In the genomic region with DNA sequence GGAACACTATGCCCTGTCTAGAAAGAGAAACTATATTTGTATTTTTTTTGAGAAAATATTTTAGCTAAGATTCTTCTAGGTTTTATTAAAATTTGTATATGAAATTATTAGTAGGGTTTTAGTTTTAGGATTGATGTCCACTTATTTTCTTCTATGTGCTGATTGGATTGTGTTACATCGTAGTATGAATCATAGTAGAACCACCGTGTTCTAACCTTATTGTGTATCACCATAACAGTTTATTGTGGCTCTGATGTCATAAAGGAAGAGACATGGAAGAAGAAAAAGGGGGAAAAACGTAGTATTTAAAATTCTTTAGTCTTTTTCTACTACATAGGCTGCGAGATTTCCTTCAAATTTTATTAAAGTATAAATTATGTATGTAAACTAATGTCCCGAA, we compare ENCODE assay signal across 13 cellular contexts. TPM values are rescaled to one million over a fixed set of nuclear protein-coding genes. Genes with fewer than 3 reads are reported as not detected.
DNase-seq lines count a peak whose midpoint lies in the region; ATAC-seq, FAIRE-seq and TF ChIP-seq lines count a peak whose summit lies in the region.
"Had no signal": no experiment of that assay in that cellular context is flagged by ENCODE, and none has a peak within 500 bp of the region (broad histone marks: within the 10 kb centered on the region; RNA-seq: fewer than 3 reads in every experiment).

No MANE protein-coding gene starts in this region.

- WGBS in HepG2 (ENCODE audit: low lambda C conversion rate): 54% methylated on average over 5 of the region's 5 CpGs
- WGBS in right lobe of liver (ENCODE audit: insufficient coverage, low coverage, low lambda C conversion rate, missing lambda C conversion rate): 85% methylated on average over 5 of the region's 5 CpGs

- no peaks in the 10 kb centered on the region; a peak in 1 of 5 replicates for H3K36me3 ChIP-seq in HepG2 (replicated peaks in 1 of 2; ENCODE audit: control insufficient read depth in 1 of 2, insufficient read depth in 2 of 2, low read length in 2 of 2)
- no peaks in the 10 kb centered on the region for H3K36me3 ChIP-seq in right lobe of liver
- H3K36me3 ChIP-seq in uterus: no peaks in the 10 kb centered on the region
- H3K36me3 ChIP-seq: ovary had no signal

- in situ Hi-C loops in HepG2 (cut with HindIII; ENCODE audit: extremely low pct_ligation_motif_present, low pct_unique_long_range_greater_than_20kb): no loop called here

- peak overlapping the region in 1 of 2 donors; percentile 45 for H3K27ac Mint-ChIP-seq in T-cell

- H2AFZ ChIP-seq in HepG2 (ENCODE audit: low read length): no peak overlapping the region

- H3K4me3 ChIP-seq in HepG2 (replicated peaks in 1 of 3; ENCODE audit: insufficient read depth in 1 of 3, low read depth in 2 of 3, low read length in 3 of 3) (peak overlapping the region; percentile 83 to 98 (median 98); a peak in 5 of 6 replicates), right lobe of liver (no peak overlapping the region), uterus (no peak overlapping the region)

- H3K9ac ChIP-seq in HepG2 (ENCODE audit: insufficient read depth, low read depth, low read length): peak overlapping the region; percentile 96

- TF ChIP-seq CTCF in HepG2 (CRISPR knock-in tag; IDR thresholded peaks at IDR 0.05): no peak
- TF ChIP-seq CTCF in right lobe of liver (IDR thresholded peaks at IDR 0.05): no peak
- no peak for TF ChIP-seq CTCF in uterus (IDR thresholded peaks at IDR 0.05)

- peaks cover 10% of the 10 kb centered on the region for H3K36me3 Mint-ChIP-seq in T-cell

- H3K4me1 Mint-ChIP-seq in T-cell: peaks cover 51 to 62% (median 62%) of the 10 kb centered on the region in 3 donors

- ATAC-seq in HepG2 (no peak), right lobe of liver (no peak), T-cell (replicated peaks in 1 of 4) (no peak), GM21367 (IDR thresholded peaks at IDR 0.05; ENCODE audit: unreplicated experiment) (no peak), SK-N-SH treated with all-trans-retinoic acid at 6 μM for 48 hours (no peak)
- ATAC-seq: Panc1 had no signal

- H3K4me1 ChIP-seq in HepG2 (ENCODE audit: insufficient read depth, low read length) (peaks cover 55% of the 10 kb centered on the region), right lobe of liver (peaks cover 0 to 23% (median 11%) of the 10 kb centered on the region in 4 donors), uterus (peaks cover 0 to 6% of the 10 kb centered on the region in 2 donors)

- intact Hi-C loops in HepG2 (cut with micrococcal nuclease; ENCODE audit: unreplicated experiment): no loop called here
- intact Hi-C loops in right lobe of liver (cut with DNase I): no loop called here
- intact Hi-C loops in uterus (cut with DNase I; ENCODE audit: low total_unique reads): no loop called here

- no peak for TF ChIP-seq POLR2A in HepG2 (IDR thresholded peaks at IDR 0.05; ENCODE audit: insufficient read depth in 1 of 2, low read depth in 2 of 2, low read length in 2 of 2)
- TF ChIP-seq POLR2A in right lobe of liver (IDR thresholded peaks at IDR 0.05): no peak
- no peak for TF ChIP-seq POLR2A in uterus (IDR thresholded peaks at IDR 0.05)

- H3K4me3 Mint-ChIP-seq in T-cell: peak overlapping the region in 2 of 3 donors; percentile 9 to 98

- TF ChIP-seq EP300 in HepG2 (IDR thresholded peaks at IDR 0.05; ENCODE audit: low read depth in 2 of 2, low read length in 2 of 2): no peak
- TF ChIP-seq EP300 in HepG2 (CRISPR knock-in tag; IDR thresholded peaks at IDR 0.05; ENCODE audit: borderline replicate concordance): no peak

- no peaks in the 10 kb centered on the region for H3K27me3 Mint-ChIP-seq in T-cell

- DNase-seq in HepG2 (ENCODE audit: low spot score): no peak
- no peak for DNase-seq in right lobe of liver
- DNase-seq in T-cell: no peak
- no peak for DNase-seq in uterus
- DNase-seq in midbrain (lab: John Stamatoyannopoulos, UW): no peak
- DNase-seq: activated CD4-positive, alpha-beta T cell treated with anti-CD3 and anti-CD28 coated beads for 1 hour; dorsolateral prefrontal cortex; NCI-H1105 treated with DMSO at 0.1 percent for 48 hours; ovary had no signal

- TF ChIP-seq RAD21 in HepG2 (CRISPR knock-in tag; IDR thresholded peaks at IDR 0.05): no peak

- FAIRE-seq in HepG2 (lab: Jason Lieb, UNC) (no peak), islet of Langerhans (lab: Jason Lieb, UNC) (peak; percentile 51)

- H3K27me3 ChIP-seq in HepG2 (ENCODE audit: control insufficient read depth in 1 of 2, insufficient read depth in 2 of 2, low read length in 2 of 2): no peaks in the 10 kb centered on the region; a peak in 2 of 5 replicates
- H3K27me3 ChIP-seq in right lobe of liver: no peaks in the 10 kb centered on the region
- no peaks in the 10 kb centered on the region for H3K27me3 ChIP-seq in uterus
- H3K27me3 ChIP-seq: dorsolateral prefrontal cortex, ovary had no signal

- no peaks in the 10 kb centered on the region for H3K9me3 ChIP-seq in HepG2 (ENCODE audit: low read length)
- no peaks in the 10 kb centered on the region for H3K9me3 ChIP-seq in right lobe of liver
- no peaks in the 10 kb centered on the region for H3K9me3 ChIP-seq in uterus
- H3K9me3 ChIP-seq: ovary had no signal

- POLR2A ChIA-PET in HepG2 (lab: Yijun Ruan, JAX) (interaction anchor here (1.0 to 3.6 kb wide), 2 partner anchors 8 to 160 kb away, joined by 3 to 27 read pairs; partner anchors contain the start of gene TMEM140), T-cell (lab: Charles Lee) (interaction anchor here (0.6 kb wide), 5 partner anchors 14 to 670 kb away, joined by 3 to 8 read pairs (median 3); no protein-coding TSS in a partner anchor)

- H3K27ac ChIP-seq in HepG2 (ENCODE audit: extremely low read length, insufficient read depth, low read length): peak overlapping the region; percentile 82
- no peak overlapping the region for H3K27ac ChIP-seq in right lobe of liver
- H3K27ac ChIP-seq in uterus: peak overlapping the region; percentile 25 to 95
- H3K27ac ChIP-seq: ovary had no signal

- CTCF ChIA-PET in HepG2 (lab: Yijun Ruan, JAX; ENCODE audit: low intra/inter-chr PET ratio, low total read pairs): interaction anchor here (3.4 kb wide), 1 partner anchor 182 kb away, joined by 11 read pairs; the partner anchor contains the start of gene CYREN
- CTCF ChIA-PET in T-cell (lab: Charles Lee): interaction anchor here (0.7 to 4.3 kb wide), 8 partner anchors 9 to 354 kb away, joined by 3 to 47 read pairs (median 6); partner anchors contain the start of genes CYREN (in 2 of the 2) and TMEM140 (in 1 of the 2)

- H3K4me2 ChIP-seq in HepG2 (ENCODE audit: low read depth, low read length): peak overlapping the region; percentile 80

- no peaks in the 10 kb centered on the region for H4K20me1 ChIP-seq in HepG2 (ENCODE audit: insufficient read depth, low read length)

- no peaks in the 10 kb centered on the region for H3K9me3 Mint-ChIP-seq in T-cell

- H3K79me2 ChIP-seq in HepG2 (ENCODE audit: insufficient read depth, low read length): peaks cover 43% of the 10 kb centered on the region

- no TSS peak for BruUV-seq in HepG2 (replicated peaks; lab: Mats Ljungman, UMichigan)

TF ChIP-seq in SK-N-SH treated with all-trans-retinoic acid at 6 μM for 48 hours, 23 proteins besides CTCF, POLR2A, EP300 and RAD21 (continues in another document):
- TF ChIP-seq SNAI2 (CRISPR knock-in tag; IDR thresholded peaks at IDR 0.05) (no peak), PPARA (CRISPR knock-in tag; IDR thresholded peaks at IDR 0.05; ENCODE audit: borderline replicate concordance) (no peak), POU6F1 (CRISPR knock-in tag; IDR thresholded peaks at IDR 0.05; ENCODE audit: borderline replicate concordance, low read depth) (no peak)

RNA-seq across cellular contexts. Expression of gene AGBL3, which starts 1.9 kb away (rescaled TPM):
- total RNA-seq in HepG2 (2016; rRNA removed; fragmentation: Illumina TruSeq; extraction: Trizol) (5.5 and 7.2 TPM in 2 replicates), right lobe of liver (1 to 10 TPM; 1.2 to 3.5 (median 2.2) TPM), T-cell (1 to 10 TPM; 2.5 to 6.7 (median 3.5) TPM), uterus (10 to 100 TPM in 1 of 4 donors, 1 to 10 TPM in 2, under 1 TPM in 1; 0.29 to 12.5 (median 5.3) TPM)
- 0.71 and 0.91 TPM in 2 replicates for total RNA-seq in HepG2 (2016; cell fraction: cytosol; rRNA removed; fragmentation: Illumina TruSeq; extraction: Trizol; ENCODE audit: low read depth)
- total RNA-seq in HepG2 (2016; cell fraction: insoluble cytoplasmic fraction; rRNA removed; fragmentation: Illumina TruSeq; extraction: Trizol): 6.2 and 8.4 TPM in 2 replicates
- total RNA-seq in HepG2 (2016; cell fraction: membrane; rRNA removed; fragmentation: Illumina TruSeq; extraction: Trizol): 2.8 and 3.1 TPM in 2 replicates
- total RNA-seq in HepG2 (2016; cell fraction: nucleus; rRNA removed; fragmentation: Illumina TruSeq; extraction: Trizol): 16.0 and 17.0 TPM in 2 replicates
- 2.0 and 2.2 TPM in 2 replicates for polyA plus RNA-seq in HepG2 (2011; rRNA removed)
- 0.87 and 1.5 TPM in 2 replicates for polyA plus RNA-seq in HepG2 (2011; cell fraction: cytosol; rRNA removed)
- polyA plus RNA-seq in HepG2 (2011; cell fraction: nucleus; rRNA removed): 2.3 and 4.2 TPM in 2 replicates
- polyA plus RNA-seq in HepG2 (2012): 3.5 and 5.1 TPM in 2 replicates
- polyA plus RNA-seq in HepG2 (2016; cell fraction: cytosol; fragmentation: Illumina TruSeq; extraction: Trizol; ENCODE audit: low read depth): 1.1 and 1.4 TPM in 2 replicates
- polyA plus RNA-seq in HepG2 (2016; cell fraction: insoluble cytoplasmic fraction; fragmentation: Illumina TruSeq; extraction: Trizol; ENCODE audit: low read depth): 6.1 and 6.8 TPM in 2 replicates
- polyA plus RNA-seq in HepG2 (2016; cell fraction: membrane; fragmentation: Illumina TruSeq; extraction: Trizol; ENCODE audit: low read depth): 2.3 and 2.4 TPM in 2 replicates
- 23.0 and 23.2 TPM in 2 replicates for polyA plus RNA-seq in HepG2 (2016; cell fraction: nucleus; fragmentation: Illumina TruSeq; extraction: Trizol; ENCODE audit: insufficient read depth, low read depth)
- 0.26 and 1.0 TPM in 2 replicates for polyA minus RNA-seq in HepG2 (2011; rRNA and poly(A)+ RNA removed; ENCODE audit: low replicate concordance)
- 0.20 and 0.35 TPM in 2 replicates for polyA minus RNA-seq in HepG2 (2011; cell fraction: cytosol; rRNA and poly(A)+ RNA removed)
- polyA minus RNA-seq in HepG2 (2011; cell fraction: nucleus; rRNA and poly(A)+ RNA removed): 11.5 and 11.9 TPM in 2 replicates

Comparison
In these comparisons a context has a peak if more than half of its experiments do, and no peak if none do; other contexts are left out.
1. H3K27ac ChIP-seq: peak in HepG2 (single experiment) and uterus (2 of 2); none in right lobe of liver (0 of 3).
2. H3K4me3 ChIP-seq: peak in HepG2 (3 of 3); none in right lobe of liver (0 of 3) and uterus (0 of 2).